In genomic region chr19:9620842-9621155, GRCh38 we compare ENCODE assay signal across 8 cellular contexts. TPM values are rescaled to one million over a fixed set of nuclear protein-coding genes. Genes with fewer than 3 reads are reported as not detected.
DNase-seq lines count a peak whose midpoint lies in the region; ATAC-seq and TF ChIP-seq lines count a peak whose summit lies in the region.

No MANE protein-coding gene starts in this region.

- H3K4me3 Mint-ChIP-seq in T-cell: peak overlapping the region; percentile 97 to 100 (median 97)
- H3K4me3 Mint-ChIP-seq in glutamatergic neuron (ENCODE audit: unreplicated experiment): peak overlapping the region; percentile 99

- H3K36me3 Mint-ChIP-seq in T-cell (peaks cover 25% of the 10 kb centered on the region), glutamatergic neuron (ENCODE audit: unreplicated experiment) (peaks cover 2% of the 10 kb centered on the region)

- peak overlapping the region; percentile 82 for H3K4me3 ChIP-seq in skeletal muscle cell (ENCODE audit: low read depth, low read length)

- POLR2A ChIA-PET in T-cell (lab: Charles Lee): no interaction called here

- TF ChIP-seq CTCF in glutamatergic neuron (IDR thresholded peaks at IDR 0.05; ENCODE audit: partially characterized antibody, unreplicated experiment): no peak

- CTCF ChIA-PET in T-cell (lab: Charles Lee): no interaction called here

- ATAC-seq in GM21723 (IDR thresholded peaks at IDR 0.05; ENCODE audit: unreplicated experiment) (peak; percentile 6), T-cell (replicated peaks in 1 of 4) (no peak), GM21381 (IDR thresholded peaks at IDR 0.05; ENCODE audit: unreplicated experiment) (no peak), GM21737 (IDR thresholded peaks at IDR 0.05; ENCODE audit: unreplicated experiment) (no peak)

- H3K27me3 Mint-ChIP-seq in T-cell: peaks cover 0 to 3% of the 10 kb centered on the region in 2 donors
- peaks cover 15% of the 10 kb centered on the region for H3K27me3 Mint-ChIP-seq in glutamatergic neuron (ENCODE audit: unreplicated experiment)

- H3K27ac Mint-ChIP-seq in T-cell (peak overlapping the region; percentile 99 to 100), glutamatergic neuron (ENCODE audit: unreplicated experiment) (peak overlapping the region; percentile 100)

- DNase-seq in T-cell (no peak), glutamatergic neuron (no peak), skeletal muscle cell (ENCODE audit: low read depth) (no peak), ureter (ENCODE audit: low spot score) (no peak), 8988T (no peak)

- H3K4me1 Mint-ChIP-seq in T-cell: peaks cover 22 to 28% (median 27%) of the 10 kb centered on the region in 3 donors
- H3K4me1 Mint-ChIP-seq in glutamatergic neuron (ENCODE audit: low read depth, unreplicated experiment): peaks cover 4% of the 10 kb centered on the region

- H3K9me3 Mint-ChIP-seq in T-cell (peaks cover 0 to 5% (median 5%) of the 10 kb centered on the region in 3 donors), glutamatergic neuron (ENCODE audit: unreplicated experiment) (peaks cover 13% of the 10 kb centered on the region)

RNA-seq across cellular contexts. Expression of gene ZNF561, which starts 0.2 kb away (rescaled TPM):
- total RNA-seq in T-cell (10 to 100 TPM; 36.7 to 47.2 (median 41.2) TPM), glutamatergic neuron (ENCODE audit: unreplicated experiment) (71.8 TPM), ureter (80.3 TPM)

RNA-seq across cellular contexts. Expression of gene ZNF121, which starts 36.5 kb away (rescaled TPM):
- total RNA-seq in T-cell (10 to 100 TPM; 36.6 to 53.4 (median 48.4) TPM), glutamatergic neuron (ENCODE audit: unreplicated experiment) (50.0 TPM), ureter (67.3 TPM)

RNA-seq across cellular contexts. Expression of gene ZNF562, which starts 54.1 kb away (rescaled TPM):
- total RNA-seq in T-cell (10 to 100 TPM; 13.8 to 23.1 (median 21.7) TPM), glutamatergic neuron (ENCODE audit: unreplicated experiment) (71.4 TPM), ureter (85.7 TPM)
